16 cellular contexts compared by ENCODE assay signal in the genomic region with DNA sequence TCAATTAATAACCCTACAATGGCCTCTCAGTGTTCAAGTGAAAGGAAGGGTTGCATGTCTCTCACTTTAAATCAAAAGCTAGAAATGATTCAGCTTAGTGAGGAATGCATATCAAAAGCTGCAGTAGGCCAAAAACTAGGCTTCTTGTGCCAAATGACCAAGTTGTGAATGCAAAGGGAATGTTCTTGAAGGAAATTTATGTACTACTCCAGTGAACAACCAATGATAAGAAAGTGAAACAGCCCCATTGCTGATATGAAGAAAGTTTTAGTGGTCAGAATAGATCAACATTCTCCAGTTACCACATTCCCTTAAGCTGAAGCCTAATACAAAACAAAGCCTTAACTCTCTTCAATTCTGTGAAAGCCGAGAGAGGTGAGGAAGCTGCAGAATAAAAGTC. TPM values are rescaled to one million over a fixed set of nuclear protein-coding genes. Genes with fewer than 3 reads are reported as not detected.
A peak's percentile ranks its signal among the peaks of the same experiment; 100 is the strongest.
DNase-seq lines count a peak whose midpoint lies in the region; ATAC-seq, FAIRE-seq and TF ChIP-seq lines count a peak whose summit lies in the region.
"Had no signal": no experiment of that assay in that cellular context is flagged by ENCODE, and none has a peak within 500 bp of the region (broad histone marks: within the 10 kb centered on the region; RNA-seq: fewer than 3 reads in every experiment).

No MANE protein-coding gene starts in this region.

- TF ChIP-seq POLR2A in right lobe of liver (IDR thresholded peaks at IDR 0.05): no peak

- H3K4me1 ChIP-seq in right lobe of liver: no peaks in the 10 kb centered on the region
- H3K4me1 ChIP-seq: heart left ventricle had no signal

- H3K27ac ChIP-seq in brain microvascular endothelial cell (no peak overlapping the region), right lobe of liver (no peak overlapping the region)
- H3K27ac ChIP-seq: heart left ventricle, SK-N-MC had no signal

- H3K4me3 ChIP-seq in brain microvascular endothelial cell (ENCODE audit: low read depth, low read length) (no peak overlapping the region), right lobe of liver (no peak overlapping the region), MG63 (no peak overlapping the region)
- H3K4me3 ChIP-seq: heart left ventricle, SK-N-MC had no signal

- peak; percentile 3 for DNase-seq in GM04503 (ENCODE audit: low read depth)
- no peak for DNase-seq in GM19239 (ENCODE audit: insufficient read length, low spot score)
- peak; percentile 58 for DNase-seq in brain microvascular endothelial cell
- no peak for DNase-seq in right lobe of liver
- no peak for DNase-seq in stimulated activated CD4-positive, alpha-beta T cell treated with anti-CD3 and anti-CD28 coated beads, Interleukin-1b, Interleukin-23, amount 100 ng/mL, for 48 hours
- DNase-seq in NCI-H748 treated with DMSO at 0.1 percent for 48 hours (lab: John Stamatoyannopoulos, UW): no peak
- DNase-seq in MG63: no peak
- DNase-seq: activated CD8-positive, alpha-beta memory T cell treated with anti-CD3 and anti-CD28 coated beads, Interleukin-2, amount 50 U/mL, for 4 hours; GDM1; heart left ventricle; left cardiac atrium; NCI-H510A; posterior cingulate gyrus had no signal

- intact Hi-C loops in right lobe of liver (cut with DNase I): no loop called here

- ATAC-seq in HG02943 (IDR thresholded peaks at IDR 0.05; ENCODE audit: low read depth, unreplicated experiment) (peak; percentile 26), right lobe of liver (no peak)
- ATAC-seq: heart left ventricle, left cardiac atrium had no signal

- in situ Hi-C loops in brain microvascular endothelial cell (cut with HindIII; ENCODE audit: low pct_ligation_motif_present, low sequenced_read_pairs): no loop called here

- H3K36me3 ChIP-seq in brain microvascular endothelial cell (replicated peaks): no peaks in the 10 kb centered on the region
- H3K36me3 ChIP-seq in right lobe of liver: no peaks in the 10 kb centered on the region
- no peaks in the 10 kb centered on the region for H3K36me3 ChIP-seq in MG63
- H3K36me3 ChIP-seq: heart left ventricle had no signal

- no peaks in the 10 kb centered on the region for H3K27me3 ChIP-seq in brain microvascular endothelial cell (replicated peaks)
- no peaks in the 10 kb centered on the region for H3K27me3 ChIP-seq in right lobe of liver
- peaks cover 3% of the 10 kb centered on the region for H3K27me3 ChIP-seq in MG63

- TF ChIP-seq CTCF in brain microvascular endothelial cell (IDR thresholded peaks at IDR 0.05; ENCODE audit: low read depth, low read length, missing control alignments) (no peak), right lobe of liver (IDR thresholded peaks at IDR 0.05) (no peak)

- 54% methylated on average over 1 of the region's 1 CpG for WGBS in right lobe of liver (ENCODE audit: insufficient coverage, low coverage, low lambda C conversion rate, missing lambda C conversion rate)

- H3K9me3 ChIP-seq in right lobe of liver: no peaks in the 10 kb centered on the region
- H3K9me3 ChIP-seq in MG63: peaks cover 2% of the 10 kb centered on the region; the same call in 1 of the 2 replicates

- peak; percentile 84 for FAIRE-seq in GM19239 (lab: Jason Lieb, UNC)

RNA-seq across cellular contexts. Expression of gene MAEL, which starts 10.0 kb away (rescaled TPM):
- total RNA-seq in right lobe of liver: under 1 TPM in 1 of 6 experiments, not detected in 5; 0.15 TPM
- total RNA-seq in MG63 (2014; rRNA removed; shearing (Covaris generic); ENCODE audit: low replicate concordance): not detected in 2 replicates
- total RNA-seq: OCI-LY7 had no signal

RNA-seq across cellular contexts. Expression of gene ILDR2, which starts 23.8 kb away (rescaled TPM):
- 1 to 10 TPM; 1.4 to 3.7 (median 2.2) TPM for total RNA-seq in right lobe of liver
- total RNA-seq in MG63 (2014; rRNA removed; shearing (Covaris generic); ENCODE audit: low replicate concordance): not detected in 2 replicates

Comparison
In these comparisons a context has a peak if more than half of its experiments do, and no peak if none do; other contexts are left out.
1. DNase-seq: peak in GM04503 (single experiment) and brain microvascular endothelial cell (single experiment); none in GM19239 (single experiment), right lobe of liver (0 of 3), stimulated activated CD4-positive, alpha-beta T cell treated with anti-CD3 and anti-CD28 coated beads, Interleukin-1b, Interleukin-23, amount 100 ng/mL, for 48 hours (single experiment), NCI-H748 treated with DMSO at 0.1 percent for 48 hours (single experiment) and MG63 (single experiment).